In genomic region chr17:16521070-16521727, GRCh38 we compare ENCODE assay signal across 8 cellular contexts. TPM values are rescaled to one million over a fixed set of nuclear protein-coding genes. Genes with fewer than 3 reads are reported as not detected.
DNase-seq lines count a peak whose midpoint lies in the region; ATAC-seq, FAIRE-seq and TF ChIP-seq lines count a peak whose summit lies in the region.

No MANE protein-coding gene starts in this region.

- H3K9me3 ChIP-seq in MM.1S (replicated peaks; ENCODE audit: insufficient read depth, low read length) (no peaks in the 10 kb centered on the region), ovary (no peaks in the 10 kb centered on the region)

- no peak for FAIRE-seq in frontal cortex (lab: Jason Lieb, UNC)

- DNase-seq in BJ (ENCODE audit: low read depth) (peak; percentile 45), MM.1S (peak; percentile 76), SIG-M5 treated with dmso at 0.1 percent for 504 hours (lab: John Stamatoyannopoulos, UW; ENCODE audit: unreplicated experiment) (peak; percentile 92), frontal cortex (ENCODE audit: low spot score in 2 of 2) (peak; percentile 57 to 83), ovary (peak; percentile 68 to 85 (median 70)), ureter (ENCODE audit: low spot score) (peak; percentile 85)
- peak; percentile 82 for DNase-seq in activated effector memory CD4-positive, alpha-beta T cell treated with anti-CD3 and anti-CD28 coated beads, Interleukin-2, amount 50 U/mL, for 16 hours

- H3K9me2 ChIP-seq in MM.1S (replicated peaks; ENCODE audit: insufficient read depth, low read length): no peaks in the 10 kb centered on the region

- H3K36me3 ChIP-seq in BJ (ENCODE audit: control insufficient read depth, insufficient read depth, low read length) (no peaks in the 10 kb centered on the region), MM.1S (replicated peaks; ENCODE audit: insufficient read depth, low read length) (no peaks in the 10 kb centered on the region), ovary (no peaks in the 10 kb centered on the region)

- no peak for TF ChIP-seq EP300 in ovary (IDR thresholded peaks at IDR 0.05)

- intact Hi-C loops in ovary (cut with DNase I): loop anchor here (2.0 to 10.0 kb wide), 5 partner anchors 68 to 159 kb away; partner anchors contain the start of gene UBB (in 1 of the 4)

- no peak overlapping the region for H3K9ac ChIP-seq in MM.1S (ENCODE audit: low read length)

- no peaks in the 10 kb centered on the region for H3K79me2 ChIP-seq in MM.1S (ENCODE audit: low read length)

- peak; percentile 79 for ATAC-seq in GM19395 (IDR thresholded peaks at IDR 0.05; ENCODE audit: unreplicated experiment)

- H3K27me3 ChIP-seq in BJ (ENCODE audit: control insufficient read depth, insufficient read depth, low read length) (peaks cover 5% of the 10 kb centered on the region), MM.1S (replicated peaks; ENCODE audit: insufficient read depth, low read length) (no peaks in the 10 kb centered on the region), ovary (no peaks in the 10 kb centered on the region)

- 28 to 33% (median 32%) methylated on average over 7 of the region's 7 CpGs for WGBS in ovary, 3 donors

- H3K27ac ChIP-seq in MM.1S (ENCODE audit: low read length) (no peak overlapping the region), ovary (no peak overlapping the region)

- TF ChIP-seq CTCF in BJ (IDR thresholded peaks at IDR 0.05; ENCODE audit: insufficient read depth, low read depth, low read length): peak; percentile 89
- TF ChIP-seq CTCF in MM.1S (IDR thresholded peaks at IDR 0.05; ENCODE audit: low read length): peak; percentile 91
- peak; percentile 80 to 89 (median 88) for TF ChIP-seq CTCF in ovary (IDR thresholded peaks at IDR 0.05)

- CTCF ChIA-PET in BJ (lab: Yijun Ruan, JAX): interaction anchor here (0.6 to 11.1 kb wide), 41 partner anchors 9 to 166 kb away, joined by 3 to 264 read pairs (median 5); partner anchors contain the start of genes LRRC75A and UBB

- H3F3A ChIP-seq in MM.1S (ENCODE audit: insufficient read depth, low read length): no peaks in the 10 kb centered on the region

- no peak overlapping the region for H3K4me3 ChIP-seq in BJ (ENCODE audit: low read depth, low read length)
- no peak overlapping the region for H3K4me3 ChIP-seq in MM.1S (ENCODE audit: low read length)
- no peak overlapping the region for H3K4me3 ChIP-seq in ovary

- no peaks in the 10 kb centered on the region for H4K20me1 ChIP-seq in MM.1S (ENCODE audit: insufficient read depth, low read length)

- H3K4me1 ChIP-seq in MM.1S (ENCODE audit: low read length): peaks cover 1% of the 10 kb centered on the region; the same call in 1 of the 2 replicates
- H3K4me1 ChIP-seq in ovary (ENCODE audit: insufficient read depth): peaks cover 2% of the 10 kb centered on the region

- peak overlapping the region; percentile 61; the same call in 1 of the 2 replicates for H2AFZ ChIP-seq in MM.1S (ENCODE audit: low read length)

- H3K4me2 ChIP-seq in MM.1S (ENCODE audit: low read depth, low read length): peak overlapping the region; percentile 22; the same call in 1 of the 2 replicates

- no peak for TF ChIP-seq POLR2A in ovary (IDR thresholded peaks at IDR 0.05)

- POLR2A ChIA-PET in BJ (lab: Charles Lee): no interaction called here

RNA-seq across cellular contexts. Expression of gene LRRC75A, which starts 29.2 kb away (rescaled TPM):
- polyA plus RNA-seq in BJ (2011; rRNA removed) (0.82 and 1.3 TPM in 2 replicates), ovary (10 to 100 TPM in 1 of 2 donors, 1 to 10 TPM in 1; 2.2 to 12.5 TPM)
- polyA minus RNA-seq in BJ (2011; rRNA and poly(A)+ RNA removed): 0.33 and 0.36 TPM in 2 replicates
- total RNA-seq in frontal cortex (3.3 TPM), ovary (1 to 10 TPM; 1.0 to 8.1 (median 4.1) TPM), ureter (0.49 TPM)

RNA-seq across cellular contexts. Expression of gene ZNF287, which starts 47.8 kb away (rescaled TPM):
- 6.0 and 6.6 TPM in 2 replicates for polyA plus RNA-seq in BJ (2011; rRNA removed)
- polyA minus RNA-seq in BJ (2011; rRNA and poly(A)+ RNA removed): 3.1 and 5.2 TPM in 2 replicates
- 27.3 TPM for total RNA-seq in frontal cortex
- 10 to 100 TPM in 2 of 7 donors, 1 to 10 TPM in 5; 2.8 to 11.4 (median 8.4) TPM for total RNA-seq in ovary
- 1 to 10 TPM; 3.9 to 5.3 TPM for polyA plus RNA-seq in ovary
- 8.1 TPM for total RNA-seq in ureter
